14 cellular contexts compared by ENCODE assay signal in the genomic region with DNA sequence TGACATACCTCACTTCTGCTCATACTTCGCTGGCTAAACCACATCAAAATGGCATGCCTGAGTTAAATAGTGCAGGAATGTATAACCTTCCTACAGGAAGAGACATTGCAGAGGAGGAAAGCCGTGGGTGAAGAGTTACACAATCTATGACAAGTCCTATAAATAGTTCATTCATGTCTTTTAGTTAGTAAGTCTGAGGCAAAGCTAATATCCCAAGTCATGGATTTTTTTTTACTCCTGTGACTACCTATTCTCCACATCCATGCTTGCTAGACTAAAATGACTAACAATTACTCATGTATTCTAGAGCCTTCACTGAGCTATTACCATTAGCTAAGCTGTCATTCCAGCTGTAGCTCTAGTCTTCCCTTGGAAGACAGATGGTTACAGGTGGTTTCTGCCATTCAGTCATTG.
A peak's percentile ranks its signal among the peaks of the same experiment; 100 is the strongest.
DNase-seq lines count a peak whose midpoint lies in the region; ATAC-seq and TF ChIP-seq lines count a peak whose summit lies in the region.
"Had no signal": no experiment of that assay in that cellular context is flagged by ENCODE, and none has a peak within 500 bp of the region (broad histone marks: within the 10 kb centered on the region; RNA-seq: fewer than 3 reads in every experiment).

No MANE protein-coding gene starts in this region.

- H3K4me3 ChIP-seq in cardiac fibroblast (replicated peaks in 1 of 2; ENCODE audit: low read depth in 2 of 2, low read length in 2 of 2) (no peak overlapping the region), mesodermal cell (ENCODE audit: extremely low read depth, insufficient read depth, low read length, poor library complexity, severe bottlenecking) (no peak overlapping the region)
- H3K4me3 ChIP-seq: thyroid gland had no signal

- DNase-seq in Calu3 (no peak), LoVo (ENCODE audit: low spot score) (peak; percentile 47), cardiac fibroblast (ENCODE audit: low read depth in 2 of 2) (peak; percentile 88 to 97), OCI-M1 (lab: John Stamatoyannopoulos, UW) (no peak), NCI-H2107 (lab: John Stamatoyannopoulos, UW) (no peak), HEK293T (ENCODE audit: extremely low spot score) (no peak)
- DNase-seq: activated CD4-positive, alpha-beta T cell treated with anti-CD3 and anti-CD28 coated beads for 4 hours; activated naive CD4-positive, alpha-beta T cell; DND-41; NCI-H1694 treated with DMSO at 0.1 percent for 48 hours; RPMI8226; thyroid gland had no signal

- no CpG with 5 or more reads among the region's 2 CpGs for WGBS in mesodermal cell (ENCODE audit: insufficient coverage in 2 of 2), 2 experiments

- H3K4me1 Mint-ChIP-seq in Calu3 (ENCODE audit: low read depth, unreplicated experiment) = peaks cover 80% of the 10 kb centered on the region

- H3K9me3 Mint-ChIP-seq in Calu3 (ENCODE audit: low read depth, unreplicated experiment) = peaks cover 4% of the 10 kb centered on the region

- peak overlapping the region; percentile 71 for H3K27ac ChIP-seq in mesodermal cell (ENCODE audit: low read depth, low read length, severe bottlenecking)
- H3K27ac ChIP-seq: thyroid gland had no signal

- intact Hi-C loops in Calu3 (cut with micrococcal nuclease; ENCODE audit: unreplicated experiment) = loop anchor here (5.0 kb wide), 1 partner anchor 272 kb away; no protein-coding TSS in a partner anchor

- no peak overlapping the region for H3K4me3 Mint-ChIP-seq in Calu3 (ENCODE audit: low read depth, unreplicated experiment)

- H3K4me1 ChIP-seq in mesodermal cell (ENCODE audit: control insufficient read depth, insufficient read depth, low read length, poor library complexity, severe bottlenecking) = peaks cover 51% of the 10 kb centered on the region

- no peak for TF ChIP-seq CTCF in Calu3 (IDR thresholded peaks at IDR 0.05; ENCODE audit: unreplicated experiment)
- no peak for TF ChIP-seq CTCF in cardiac fibroblast (IDR thresholded peaks at IDR 0.05; ENCODE audit: low read depth, low read length)

- ATAC-seq in HG02623 (IDR thresholded peaks at IDR 0.05; ENCODE audit: unreplicated experiment) = no peak

- H3K27ac Mint-ChIP-seq in Calu3 (ENCODE audit: unreplicated experiment) = peak overlapping the region; percentile 55

- CTCF ChIA-PET in Calu3 (lab: Charles Lee) = interaction anchor here (0.6 to 1.1 kb wide), 2 partner anchors 431 to 532 kb away, joined by 6 read pairs; no protein-coding TSS in a partner anchor
- CTCF ChIA-PET in HEK293T (lab: Yijun Ruan, JAX) = no interaction called here

- H3K36me3 Mint-ChIP-seq in Calu3 (ENCODE audit: insufficient read depth, unreplicated experiment) = no peaks in the 10 kb centered on the region

- BruUV-seq in Calu3 (replicated peaks; lab: Mats Ljungman, UMichigan) = no TSS peak

- H3K27me3 Mint-ChIP-seq in Calu3 (ENCODE audit: unreplicated experiment) = no peaks in the 10 kb centered on the region

- H3K9me3 ChIP-seq in mesodermal cell (ENCODE audit: control insufficient read depth, low read length) = no peaks in the 10 kb centered on the region
- H3K9me3 ChIP-seq: thyroid gland had no signal

- H3K36me3 ChIP-seq in mesodermal cell (ENCODE audit: control insufficient read depth, insufficient read depth, low read length) = no peaks in the 10 kb centered on the region
- H3K36me3 ChIP-seq: thyroid gland had no signal

- POLR2A ChIA-PET in HEK293T (lab: Yijun Ruan, JAX) = no interaction called here

TF ChIP-seq in HEK293T, 16 proteins besides CTCF, POLR2A, EP300 and RAD21:
- TF ChIP-seq FOXA1 (IDR thresholded peaks at IDR 0.05) (no peak), SP1 (IDR thresholded peaks at IDR 0.05) (no peak), HDGF (IDR thresholded peaks at IDR 0.05; ENCODE audit: borderline replicate concordance) (no peak), CTBP1 (IDR thresholded peaks at IDR 0.05; ENCODE audit: borderline replicate concordance) (no peak), FOXM1 (IDR thresholded peaks at IDR 0.05; ENCODE audit: borderline replicate concordance) (no peak), NFRKB (IDR thresholded peaks at IDR 0.05) (no peak), FOXK2 (IDR thresholded peaks at IDR 0.05) (no peak), ARNT (IDR thresholded peaks at IDR 0.05) (no peak), TARDBP (IDR thresholded peaks at IDR 0.05) (no peak), BHLHE40 (IDR thresholded peaks at IDR 0.05; ENCODE audit: borderline replicate concordance) (no peak), ZNF384 (IDR thresholded peaks at IDR 0.05) (no peak), ELF4 (IDR thresholded peaks at IDR 0.05) (no peak), L3MBTL2 (conservative IDR thresholded peaks at IDR 0.05) (no peak), LEF1 (IDR thresholded peaks at IDR 0.05; ENCODE audit: borderline replicate concordance) (no peak)

Comparison
In these comparisons a context has a peak if more than half of its experiments do, and no peak if none do; other contexts are left out.
1. DNase-seq: peak in LoVo (single experiment) and cardiac fibroblast (2 of 2); none in Calu3 (single experiment), OCI-M1 (single experiment), NCI-H2107 (single experiment) and HEK293T (single experiment).